8 cellular contexts compared by ENCODE assay signal in genomic region chr5:76583163-76584047, GRCh38. TPM values are rescaled to one million over a fixed set of nuclear protein-coding genes. Genes with fewer than 3 reads are reported as not detected.
DNase-seq lines count a peak whose midpoint lies in the region; ATAC-seq and TF ChIP-seq lines count a peak whose summit lies in the region.

No MANE protein-coding gene starts in this region.

- intact Hi-C loops in colonic mucosa (cut with DNase I): no loop called here

- H3K27ac Mint-ChIP-seq in nephron: no peak overlapping the region

- no peaks in the 10 kb centered on the region for H3K36me3 Mint-ChIP-seq in nephron (ENCODE audit: low read depth)

- no peak overlapping the region for H3K4me3 ChIP-seq in colonic mucosa

- peak overlapping the region in 1 of 2 donors; percentile 35 for H3K9ac ChIP-seq in colonic mucosa (ENCODE audit: low read depth in 2 of 2, low read length in 2 of 2)

- ATAC-seq in GM21529 (IDR thresholded peaks at IDR 0.05; ENCODE audit: unreplicated experiment): no peak

- no peaks in the 10 kb centered on the region for H3K36me3 ChIP-seq in colonic mucosa

- peaks cover 5% of the 10 kb centered on the region for H3K4me1 ChIP-seq in colonic mucosa

- no peaks in the 10 kb centered on the region for H3K27me3 ChIP-seq in colonic mucosa

- H3K4me1 Mint-ChIP-seq in nephron: peaks cover 6% of the 10 kb centered on the region

- no peaks in the 10 kb centered on the region for H3K9me3 Mint-ChIP-seq in nephron

- no peaks in the 10 kb centered on the region for H3K27me3 Mint-ChIP-seq in nephron (ENCODE audit: low read depth)

- H3K27ac ChIP-seq in colonic mucosa: peak overlapping the region; percentile 31

- peak; percentile 23 for TF ChIP-seq CTCF in colonic mucosa (IDR thresholded peaks at IDR 0.05)
- peak; percentile 46 to 74 (median 55) for TF ChIP-seq CTCF in nephron (IDR thresholded peaks at IDR 0.05; ENCODE audit: unreplicated experiment in 3 of 3)

- H3K4me3 Mint-ChIP-seq in nephron: no peak overlapping the region

- no peaks in the 10 kb centered on the region for H3K9me3 ChIP-seq in colonic mucosa

- DNase-seq in ELR (ENCODE audit: low read depth) (peak; percentile 43), MV-4-11 (lab: John Stamatoyannopoulos, UW) (peak; percentile 28), colonic mucosa (no peak), COR-L47 (lab: John Stamatoyannopoulos, UW) (no peak), NCI-H345 (lab: John Stamatoyannopoulos, UW) (no peak), DMS153 (lab: John Stamatoyannopoulos, UW) (no peak)

RNA-seq across cellular contexts. Expression of gene F2RL2, which starts 39.8 kb away (rescaled TPM):
- total RNA-seq in colonic mucosa: 1 to 10 TPM in 1 of 2 donors, under 1 TPM in 1; 0.10 to 1.4 TPM

Comparison
In these comparisons a context has a peak if more than half of its experiments do, and no peak if none do; other contexts are left out.
1. DNase-seq: peak in ELR (single experiment) and MV-4-11 (single experiment); none in colonic mucosa (single experiment), COR-L47 (single experiment), NCI-H345 (single experiment) and DMS153 (single experiment).